ENCODE assay signal across 9 cellular contexts in genomic region chr5:132753135-132753987, GRCh38. TPM values are rescaled to one million over a fixed set of nuclear protein-coding genes. Genes with fewer than 3 reads are reported as not detected.
DNase-seq lines count a peak whose midpoint lies in the region; ATAC-seq and TF ChIP-seq lines count a peak whose summit lies in the region.
"Had no signal": no experiment of that assay in that cellular context is flagged by ENCODE, and none has a peak within 500 bp of the region (broad histone marks: within the 10 kb centered on the region; RNA-seq: fewer than 3 reads in every experiment).

No MANE protein-coding gene starts in this region.

- no peaks in the 10 kb centered on the region for H4K20me1 ChIP-seq in GM23338 (replicated peaks; ENCODE audit: insufficient read depth)

- H3K4me3 Mint-ChIP-seq in GM23338, result no peak overlapping the region
- no peak overlapping the region for H3K4me3 Mint-ChIP-seq in activated CD8-positive, alpha-beta T cell treated with anti-CD3 and anti-CD28 coated beads, Interleukin-2, amount 10 ng/mL, durations not matched to agents 7 days and 5 days

- CTCF ChIA-PET in activated CD8-positive, alpha-beta T cell treated with anti-CD3 and anti-CD28 coated beads, Interleukin-2, amount 10 ng/mL, durations not matched to agents 7 days and 5 days (lab: Charles Lee), result interaction anchor here (0.6 to 3.3 kb wide), 8 partner anchors 15 to 228 kb away, joined by 3 to 31 read pairs (median 5); partner anchors contain the start of gene KIF3A

- H3K36me3 Mint-ChIP-seq in GM23338 (ENCODE audit: low read depth), result no peaks in the 10 kb centered on the region
- peaks cover 11% of the 10 kb centered on the region for H3K36me3 Mint-ChIP-seq in activated CD8-positive, alpha-beta T cell treated with anti-CD3 and anti-CD28 coated beads, Interleukin-2, amount 10 ng/mL, durations not matched to agents 7 days and 5 days (ENCODE audit: low read depth)

- ATAC-seq in GM23338, result peak; percentile 92
- ATAC-seq in activated CD8-positive, alpha-beta T cell treated with anti-CD3 and anti-CD28 coated beads, Interleukin-2, amount 10 ng/mL, durations not matched to agents 7 days and 5 days, result peak; percentile 61
- ATAC-seq in HG03039 (IDR thresholded peaks at IDR 0.05; ENCODE audit: unreplicated experiment), result no peak
- no peak for ATAC-seq in HG03378 (IDR thresholded peaks at IDR 0.05; ENCODE audit: unreplicated experiment)

- H3K36me3 ChIP-seq in GM23338 (ENCODE audit: insufficient read depth), result no peaks in the 10 kb centered on the region

- no peaks in the 10 kb centered on the region for H3F3A ChIP-seq in GM23338 (replicated peaks; ENCODE audit: low read depth)

- H3K4me3 ChIP-seq in AG09309 (ENCODE audit: control insufficient read depth, low read depth, low read length) (no peak overlapping the region), GM23338 (no peak overlapping the region)

- no peaks in the 10 kb centered on the region for H3K79me2 ChIP-seq in GM23338 (replicated peaks; ENCODE audit: insufficient read depth)

- peaks cover 16% of the 10 kb centered on the region for H3K27me3 Mint-ChIP-seq in GM23338 (ENCODE audit: insufficient read depth, low read depth, poor library complexity)
- no peaks in the 10 kb centered on the region for H3K27me3 Mint-ChIP-seq in activated CD8-positive, alpha-beta T cell treated with anti-CD3 and anti-CD28 coated beads, Interleukin-2, amount 10 ng/mL, durations not matched to agents 7 days and 5 days (ENCODE audit: low read depth)

- peaks cover 19% of the 10 kb centered on the region for H3K27me3 ChIP-seq in GM23338 (ENCODE audit: insufficient read depth)

- peaks cover 5% of the 10 kb centered on the region; the same call in 1 of the 2 replicates for H3K4me1 ChIP-seq in GM23338 (ENCODE audit: insufficient read depth)

- TF ChIP-seq CTCF in AG09309 (IDR thresholded peaks at IDR 0.05; ENCODE audit: control insufficient read depth, insufficient read depth, low read depth, low read length, missing control alignments) (peak; percentile 19), GM23338 (conservative IDR thresholded peaks at IDR 0.05; ENCODE audit: low read depth in 2 of 2) (peak; percentile 30 to 62; a peak in 3 of 4 replicates)

- POLR2A ChIA-PET in activated CD8-positive, alpha-beta T cell treated with anti-CD3 and anti-CD28 coated beads, Interleukin-2, amount 10 ng/mL, durations not matched to agents 7 days and 5 days (lab: Charles Lee), result no interaction called here

- DNase-seq in AG09309 (ENCODE audit: low read depth), result no peak
- DNase-seq in GM23338 (ENCODE audit: low spot score), result peak; percentile 57
- DNase-seq in activated CD8-positive, alpha-beta T cell treated with anti-CD3 and anti-CD28 coated beads, Interleukin-2, amount 10 ng/mL, durations not matched to agents 7 days and 5 days, result no peak
- peak; percentile 26 for DNase-seq in kidney tubule cell (ENCODE audit: low spot score)
- no peak for DNase-seq in middle frontal gyrus (ENCODE audit: extremely low spot score, low spot score)
- no peak for DNase-seq in GOT3 (lab: John Stamatoyannopoulos, UW)
- DNase-seq: central memory CD4-positive, alpha-beta T cell had no signal

- peaks cover 28% of the 10 kb centered on the region for H3K4me1 Mint-ChIP-seq in GM23338
- H3K4me1 Mint-ChIP-seq in activated CD8-positive, alpha-beta T cell treated with anti-CD3 and anti-CD28 coated beads, Interleukin-2, amount 10 ng/mL, durations not matched to agents 7 days and 5 days (ENCODE audit: low read depth), result peaks cover 43% of the 10 kb centered on the region

- H2AFZ ChIP-seq in GM23338, result no peak overlapping the region

- H3K9me2 ChIP-seq in GM23338 (ENCODE audit: insufficient read depth), result no peaks in the 10 kb centered on the region

- no peak overlapping the region for H3K27ac Mint-ChIP-seq in GM23338
- H3K27ac Mint-ChIP-seq in activated CD8-positive, alpha-beta T cell treated with anti-CD3 and anti-CD28 coated beads, Interleukin-2, amount 10 ng/mL, durations not matched to agents 7 days and 5 days, result no peak overlapping the region

- no peaks in the 10 kb centered on the region for H3K9me3 Mint-ChIP-seq in GM23338
- no peaks in the 10 kb centered on the region for H3K9me3 Mint-ChIP-seq in activated CD8-positive, alpha-beta T cell treated with anti-CD3 and anti-CD28 coated beads, Interleukin-2, amount 10 ng/mL, durations not matched to agents 7 days and 5 days (ENCODE audit: insufficient read depth)

- H3K27ac ChIP-seq in GM23338 (ENCODE audit: low read depth), result no peak overlapping the region

- H3K4me2 ChIP-seq in GM23338, result no peak overlapping the region

TF ChIP-seq in GM23338, 12 proteins besides CTCF, POLR2A, EP300 and RAD21 (continues in another document):
- no peak for TF ChIP-seq JUNB (IDR thresholded peaks at IDR 0.05; ENCODE audit: unreplicated experiment)
- no peak for TF ChIP-seq EZH2phosphoT487 (IDR thresholded peaks at IDR 0.05; ENCODE audit: unreplicated experiment)
- no peak for TF ChIP-seq CREB1 (CRISPR knock-in tag; IDR thresholded peaks at IDR 0.05; ENCODE audit: low read depth)
- TF ChIP-seq, protein P1, sequence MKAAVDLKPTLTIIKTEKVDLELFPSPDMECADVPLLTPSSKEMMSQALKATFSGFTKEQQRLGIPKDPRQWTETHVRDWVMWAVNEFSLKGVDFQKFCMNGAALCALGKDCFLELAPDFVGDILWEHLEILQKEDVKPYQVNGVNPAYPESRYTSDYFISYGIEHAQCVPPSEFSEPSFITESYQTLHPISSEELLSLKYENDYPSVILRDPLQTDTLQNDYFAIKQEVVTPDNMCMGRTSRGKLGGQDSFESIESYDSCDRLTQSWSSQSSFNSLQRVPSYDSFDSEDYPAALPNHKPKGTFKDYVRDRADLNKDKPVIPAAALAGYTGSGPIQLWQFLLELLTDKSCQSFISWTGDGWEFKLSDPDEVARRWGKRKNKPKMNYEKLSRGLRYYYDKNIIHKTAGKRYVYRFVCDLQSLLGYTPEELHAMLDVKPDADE (IDR thresholded peaks at IDR 0.05), result no peak

RNA-seq across cellular contexts. Expression of gene CCNI2, which starts 6.1 kb away (rescaled TPM):
- total RNA-seq in GM23338 (2014; rRNA removed; shearing (Covaris generic)), result 0.74 and 2.5 TPM in 2 replicates
- polyA plus RNA-seq in GM23338 (2016; fragmentation: Nextera tagmentation; extraction: Ambion mirVana), result 0.55 and 1.1 TPM in 2 replicates
- total RNA-seq in activated CD8-positive, alpha-beta T cell treated with anti-CD3 and anti-CD28 coated beads, Interleukin-2, amount 10 ng/mL, durations not matched to agents 7 days and 5 days, result 1 to 10 TPM; 8.3 to 9.5 TPM

RNA-seq across cellular contexts. Expression of gene KIF3A, which starts 16.0 kb away (rescaled TPM):
- total RNA-seq in GM23338 (2014; rRNA removed; shearing (Covaris generic)), result 10.5 and 11.2 TPM in 2 replicates
- polyA plus RNA-seq in GM23338 (2016; fragmentation: Nextera tagmentation; extraction: Ambion mirVana), result 15.4 and 19.7 TPM in 2 replicates
- total RNA-seq in activated CD8-positive, alpha-beta T cell treated with anti-CD3 and anti-CD28 coated beads, Interleukin-2, amount 10 ng/mL, durations not matched to agents 7 days and 5 days, result 10 to 100 TPM; 14.0 to 15.7 TPM

RNA-seq across cellular contexts. Expression of gene SEPTIN8, which starts 23.7 kb away (rescaled TPM):
- 37.2 and 45.0 TPM in 2 replicates for total RNA-seq in GM23338 (2014; rRNA removed; shearing (Covaris generic))
- 8.7 and 8.8 TPM in 2 replicates for polyA plus RNA-seq in GM23338 (2016; fragmentation: Nextera tagmentation; extraction: Ambion mirVana)
- 10 to 100 TPM; 35.1 to 35.3 TPM for total RNA-seq in activated CD8-positive, alpha-beta T cell treated with anti-CD3 and anti-CD28 coated beads, Interleukin-2, amount 10 ng/mL, durations not matched to agents 7 days and 5 days

RNA-seq across cellular contexts. Expression of gene SOWAHA, which starts 59.7 kb away (rescaled TPM):
- total RNA-seq in GM23338 (2014; rRNA removed; shearing (Covaris generic)), result 0.52 and 0.93 TPM in 2 replicates
- 0.18 TPM in 1 of 2 replicates, not detected in the other for polyA plus RNA-seq in GM23338 (2016; fragmentation: Nextera tagmentation; extraction: Ambion mirVana)
- not detected for total RNA-seq in activated CD8-positive, alpha-beta T cell treated with anti-CD3 and anti-CD28 coated beads, Interleukin-2, amount 10 ng/mL, durations not matched to agents 7 days and 5 days

Comparison
In these comparisons a context has a peak if more than half of its experiments do, and no peak if none do; other contexts are left out.
1. DNase-seq: peak in GM23338 (single experiment) and kidney tubule cell (single experiment); none in AG09309 (single experiment), activated CD8-positive, alpha-beta T cell treated with anti-CD3 and anti-CD28 coated beads, Interleukin-2, amount 10 ng/mL, durations not matched to agents 7 days and 5 days (single experiment), middle frontal gyrus (single experiment) and GOT3 (single experiment).
2. ATAC-seq: peak in GM23338 (single experiment) and activated CD8-positive, alpha-beta T cell treated with anti-CD3 and anti-CD28 coated beads, Interleukin-2, amount 10 ng/mL, durations not matched to agents 7 days and 5 days (single experiment); none in HG03039 (single experiment) and HG03378 (single experiment).